In genomic region chr5:79205965-79206364, GRCh38 we compare ENCODE assay signal across 10 cellular contexts.
"Had no signal": no experiment of that assay in that cellular context is flagged by ENCODE, and none has a peak within 500 bp of the region (broad histone marks: within the 10 kb centered on the region; RNA-seq: fewer than 3 reads in every experiment).

No MANE protein-coding gene starts in this region.

- DNase-seq: activated CD4-positive, alpha-beta memory T cell treated with anti-CD3 and anti-CD28 coated beads for 36 hours; activated CD4-positive, alpha-beta T cell treated with anti-CD3 and anti-CD28 coated beads for 36 hours; activated T-cell treated with anti-CD3 and anti-CD28 coated beads for 4 hours; effector CD4-positive, alpha-beta T cell; heart right ventricle; posterior cingulate gyrus; stimulated activated naive CD8-positive, alpha-beta T cell treated with anti-CD3 and anti-CD28 coated beads, Interleukin-15, Interleukin-2, amounts not matched to agents 100 U/mL and 50 U/mL, for 24 hours had no signal

- H3K27me3 ChIP-seq: heart right ventricle, tibial nerve, vagina had no signal

- H3K4me1 ChIP-seq: heart right ventricle, tibial nerve, vagina had no signal

- H3K4me3 ChIP-seq: heart right ventricle, skin epidermis, tibial nerve, vagina had no signal

- H3K27ac ChIP-seq: heart right ventricle, skin epidermis, tibial nerve, vagina had no signal

- H3K36me3 ChIP-seq: heart right ventricle, tibial nerve, vagina had no signal
